Comparison of ENCODE assay signal across 19 cellular contexts in genomic region chr15:72923304-72923703, GRCh38.
A peak's percentile ranks its signal among the peaks of the same experiment; 100 is the strongest.
DNase-seq lines count a peak whose midpoint lies in the region; ATAC-seq and TF ChIP-seq lines count a peak whose summit lies in the region.
"Had no signal": no experiment of that assay in that cellular context is flagged by ENCODE, and none has a peak within 500 bp of the region (broad histone marks: within the 10 kb centered on the region; RNA-seq: fewer than 3 reads in every experiment).

No MANE protein-coding gene starts in this region.

- no peaks in the 10 kb centered on the region; the same call in 1 of the 2 replicates for H3K4me1 Mint-ChIP-seq in WTC11
- H3K4me1 Mint-ChIP-seq: B cell had no signal

- RAD21 ChIA-PET in HCT116 (lab: Charles Lee; ENCODE audit: low non-redundant PET in 1 of 2, low total read pairs in 2 of 2, uncharacterized antibody in 2 of 2, unreplicated experiment in 2 of 2): no interaction called here

- H3K79me2 ChIP-seq in DND-41 (ENCODE audit: insufficient read depth, low read length) (no peaks in the 10 kb centered on the region), HCT116 (ENCODE audit: insufficient read depth, low read length) (no peaks in the 10 kb centered on the region)

- no peak overlapping the region for H3K4me3 Mint-ChIP-seq in WTC11
- H3K4me3 Mint-ChIP-seq: B cell; CD4-positive, alpha-beta T cell had no signal

- no peak for ATAC-seq in DND-41 (ENCODE audit: insufficient read depth, low read depth)
- ATAC-seq in HCT116: 0 out of 2 replicates have a peak, but pooled peaks have one; percentile 47
- peak; percentile 85 for ATAC-seq in WTC11
- ATAC-seq: A549, Right ventricle myocardium inferior had no signal

- H3K9ac ChIP-seq in DND-41 (ENCODE audit: low read depth, low read length): no peak overlapping the region
- no peak overlapping the region for H3K9ac ChIP-seq in HCT116 (ENCODE audit: low read length)

- H3K9me2 ChIP-seq in HCT116 (ENCODE audit: insufficient read depth): no peaks in the 10 kb centered on the region

- DNase-seq in DND-41: no peak
- peak; percentile 10 for DNase-seq in HCT116 (ENCODE audit: low read depth, low spot score)
- peak; percentile 50 for DNase-seq in WTC11 (ENCODE audit: low spot score)
- no peak for DNase-seq in kidney epithelial cell (ENCODE audit: low read depth)
- no peak for DNase-seq in stimulated activated CD4-positive, alpha-beta T cell treated with anti-CD3 and anti-CD28 coated beads, Interleukin-4, amount 100 ng/mL, for 24 hours
- no peak for DNase-seq in middle frontal gyrus (ENCODE audit: extremely low spot score, low spot score)
- DNase-seq in foreskin fibroblast: no peak
- DNase-seq: CD4-positive, alpha-beta T cell; EL; KBM-7; NCI-H1048; NCI-H226; NCI-H526; PC-9 had no signal

- intact Hi-C loops in HCT116 (cut with micrococcal nuclease): no loop called here

- H3K36me3 Mint-ChIP-seq in WTC11: no peaks in the 10 kb centered on the region

- H3K27ac ChIP-seq in DND-41 (ENCODE audit: low read length) (no peak overlapping the region), HCT116 (ENCODE audit: low read depth, low read length) (no peak overlapping the region)
- H3K27ac ChIP-seq: A549, HL-60, PC-9, SK-N-MC had no signal

- BruUV-seq in HCT116 (replicated peaks; lab: Mats Ljungman, UMichigan): no TSS peak

- CTCF ChIA-PET in HCT116 (lab: Charles Lee) (no interaction called here), WTC11 (lab: Charles Lee) (no interaction called here)

- no peak overlapping the region for H3K27ac Mint-ChIP-seq in WTC11
- H3K27ac Mint-ChIP-seq: B cell; CD4-positive, alpha-beta T cell had no signal

- H2AFZ ChIP-seq in DND-41 (ENCODE audit: low read depth, low read length) (no peak overlapping the region), HCT116 (ENCODE audit: low read depth, low read length, poor library complexity, severe bottlenecking) (no peak overlapping the region)
- H2AFZ ChIP-seq: PC-9 had no signal

- H3K9me3 Mint-ChIP-seq in WTC11: no peaks in the 10 kb centered on the region
- H3K9me3 Mint-ChIP-seq: CD4-positive, alpha-beta T cell had no signal

- no peak for TF ChIP-seq POLR2A in HCT116 (IDR thresholded peaks at IDR 0.05; ENCODE audit: borderline replicate concordance, extremely low read depth, insufficient read depth, insufficient read length)

- no peaks in the 10 kb centered on the region for H3K9me3 ChIP-seq in DND-41 (ENCODE audit: insufficient read depth, low read length, severe bottlenecking)
- no peaks in the 10 kb centered on the region for H3K9me3 ChIP-seq in HCT116 (ENCODE audit: control insufficient read depth in 1 of 2, insufficient read depth in 1 of 2, low read depth in 1 of 2, low read length in 2 of 2)
- H3K9me3 ChIP-seq: A549 had no signal

- TF ChIP-seq RAD21 in HCT116 (IDR thresholded peaks at IDR 0.05; ENCODE audit: low read depth): no peak

- H3K4me1 ChIP-seq in DND-41 (ENCODE audit: insufficient read depth, low read length) (no peaks in the 10 kb centered on the region), HCT116 (ENCODE audit: control insufficient read depth in 1 of 2, insufficient read depth in 2 of 2, low read length in 2 of 2) (no peaks in the 10 kb centered on the region)
- H3K4me1 ChIP-seq: A549 had no signal

- H3K27me3 ChIP-seq in DND-41 (ENCODE audit: insufficient read depth, low read length, poor library complexity) (peaks cover 12% of the 10 kb centered on the region), HCT116 (ENCODE audit: insufficient read depth, low read length) (peaks cover 7% of the 10 kb centered on the region; the same call in 1 of the 2 replicates), kidney epithelial cell (ENCODE audit: control insufficient read depth, insufficient read depth, low read length) (no peaks in the 10 kb centered on the region)

- peak; percentile 18 for TF ChIP-seq CTCF in DND-41 (IDR thresholded peaks at IDR 0.05; ENCODE audit: borderline replicate concordance, extremely low read depth, low read length, poor library complexity, severe bottlenecking)
- TF ChIP-seq CTCF in HCT116 (IDR thresholded peaks at IDR 0.05 in 2 of 3, conservative IDR thresholded peaks at IDR 0.05 in 1 of 3; ENCODE audit: borderline replicate concordance in 1 of 3, insufficient read depth in 1 of 3, low read depth in 2 of 3, low read length in 2 of 3): peak in 2 of 3 experiments; percentile 22 to 23; a peak in 1 of 6 replicates
- TF ChIP-seq CTCF in WTC11 (IDR thresholded peaks at IDR 0.05): no peak
- peak; percentile 11 for TF ChIP-seq CTCF in kidney epithelial cell (IDR thresholded peaks at IDR 0.05; ENCODE audit: insufficient read depth, low read length, poor library complexity, severe bottlenecking)
- no peak for TF ChIP-seq CTCF in foreskin fibroblast (IDR thresholded peaks at IDR 0.05; ENCODE audit: low read depth, low read length)

- no peak overlapping the region for H3K4me2 ChIP-seq in DND-41 (ENCODE audit: insufficient read depth, low read length)
- H3K4me2 ChIP-seq in HCT116 (ENCODE audit: low read length): no peak overlapping the region
- H3K4me2 ChIP-seq: A549, PC-9 had no signal

- H3K4me3 ChIP-seq in DND-41 (ENCODE audit: low read depth in 1 of 2, low read length in 2 of 2) (no peak overlapping the region), HCT116 (replicated peaks in 1 of 2; ENCODE audit: low read depth in 1 of 2, low read length in 2 of 2) (no peak overlapping the region), kidney epithelial cell (ENCODE audit: low read depth, low read length) (no peak overlapping the region), foreskin fibroblast (ENCODE audit: low read depth in 1 of 2, low read length in 2 of 2) (no peak overlapping the region)
- H3K4me3 ChIP-seq: A549, PC-9, SK-N-MC had no signal

- H4K20me1 ChIP-seq in DND-41 (ENCODE audit: insufficient read depth, low read length) (no peaks in the 10 kb centered on the region), HCT116 (ENCODE audit: insufficient read depth) (no peaks in the 10 kb centered on the region)

- H3K36me3 ChIP-seq in DND-41 (ENCODE audit: insufficient read depth, low read length) (no peaks in the 10 kb centered on the region), HCT116 (ENCODE audit: control insufficient read depth in 1 of 2, insufficient read depth in 2 of 2, low read length in 2 of 2) (no peaks in the 10 kb centered on the region), kidney epithelial cell (ENCODE audit: control insufficient read depth, insufficient read depth, low read length) (no peaks in the 10 kb centered on the region)

- POLR2A ChIA-PET in HCT116 (lab: Charles Lee): no interaction called here
- POLR2A ChIA-PET in WTC11 (lab: Charles Lee): no interaction called here

- no peaks in the 10 kb centered on the region; the same call in 1 of the 2 replicates for H3K27me3 Mint-ChIP-seq in WTC11 (ENCODE audit: low read depth)

TF ChIP-seq in HCT116, 20 proteins besides CTCF, POLR2A, EP300 and RAD21 (continues in another document):
- TF ChIP-seq YY1 (IDR thresholded peaks at IDR 0.05; ENCODE audit: extremely low read depth, insufficient replicate concordance, low read depth, low read length): no peak
- TF ChIP-seq TCF7L2 (IDR thresholded peaks at IDR 0.05; ENCODE audit: borderline replicate concordance, extremely low read depth, insufficient read depth, insufficient read length): no peak
- TF ChIP-seq CEBPB (IDR thresholded peaks at IDR 0.05; ENCODE audit: low read depth): no peak

TF ChIP-seq in WTC11, 78 proteins besides CTCF, POLR2A, EP300 and RAD21:
- TF ChIP-seq GTF2I (CRISPR knock-in tag; conservative IDR thresholded peaks at IDR 0.05) (no peak), ZNF317 (CRISPR knock-in tag; IDR thresholded peaks at IDR 0.05; ENCODE audit: borderline replicate concordance, low read depth) (0 out of 2 replicates have a peak, but pooled peaks have one; percentile 38)

Comparison
In these comparisons a context has a peak if more than half of its experiments do, and no peak if none do; other contexts are left out.
1. DNase-seq: peak in HCT116 (single experiment) and WTC11 (single experiment); none in DND-41 (single experiment), kidney epithelial cell (single experiment), stimulated activated CD4-positive, alpha-beta T cell treated with anti-CD3 and anti-CD28 coated beads, Interleukin-4, amount 100 ng/mL, for 24 hours (single experiment), middle frontal gyrus (single experiment) and foreskin fibroblast (0 of 2).
2. CTCF ChIP-seq: peak in DND-41 (single experiment), HCT116 (2 of 3) and kidney epithelial cell (single experiment); none in WTC11 (single experiment) and foreskin fibroblast (single experiment).